25 cellular contexts compared by ENCODE assay signal in the genomic region with DNA sequence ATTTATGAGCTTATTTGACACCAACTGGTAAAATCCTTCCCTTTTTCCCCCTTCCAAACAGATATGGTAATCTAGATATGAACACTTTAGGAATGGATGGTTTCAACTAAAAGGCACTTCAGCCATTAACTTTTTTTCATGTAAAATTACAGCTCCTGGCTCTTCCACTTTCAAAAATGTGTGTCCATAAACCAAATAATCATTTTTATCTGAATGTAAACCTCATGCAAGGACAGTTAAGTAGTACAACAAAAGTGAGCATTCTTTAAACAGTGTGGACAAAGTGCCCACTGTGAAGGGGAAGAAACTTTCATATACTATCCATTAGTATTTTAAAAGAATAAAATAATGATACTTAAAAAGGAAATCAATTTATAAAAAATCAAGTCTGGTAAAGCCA. TPM values are rescaled to one million over a fixed set of nuclear protein-coding genes. Genes with fewer than 3 reads are reported as not detected.
DNase-seq lines count a peak whose midpoint lies in the region; ATAC-seq and TF ChIP-seq lines count a peak whose summit lies in the region.
"Had no signal": no experiment of that assay in that cellular context is flagged by ENCODE, and none has a peak within 500 bp of the region (broad histone marks: within the 10 kb centered on the region; RNA-seq: fewer than 3 reads in every experiment).

No MANE protein-coding gene starts in this region.

- H3K36me3 Mint-ChIP-seq in activated CD4-positive, alpha-beta memory T cell treated with anti-CD3 and anti-CD28 coated beads for 36 hours = peaks cover 38% of the 10 kb centered on the region
- H3K36me3 Mint-ChIP-seq in activated CD4-positive, alpha-beta memory T cell treated with anti-CD3 and anti-CD28 coated beads, Interleukin-2, amount 10 ng/mL, durations not matched to agents 7 days and 5 days (ENCODE audit: low read depth) = peaks cover 59% of the 10 kb centered on the region
- H3K36me3 Mint-ChIP-seq in CD4-positive, CD25-positive, alpha-beta regulatory T cell = peaks cover 29% of the 10 kb centered on the region
- H3K36me3 Mint-ChIP-seq in mesothelial cell of epicardium = peaks cover 32% of the 10 kb centered on the region

- peaks cover 66% of the 10 kb centered on the region; the same call in 1 of the 2 replicates for H3K79me2 ChIP-seq in OCI-LY7 (ENCODE audit: insufficient read depth, low read depth, low read length)

- no peaks in the 10 kb centered on the region for H3K9me3 Mint-ChIP-seq in activated CD4-positive, alpha-beta memory T cell treated with anti-CD3 and anti-CD28 coated beads for 36 hours
- H3K9me3 Mint-ChIP-seq in activated CD4-positive, alpha-beta memory T cell treated with anti-CD3 and anti-CD28 coated beads, Interleukin-2, amount 10 ng/mL, durations not matched to agents 7 days and 5 days = no peaks in the 10 kb centered on the region
- H3K9me3 Mint-ChIP-seq in CD4-positive, CD25-positive, alpha-beta regulatory T cell = no peaks in the 10 kb centered on the region
- H3K9me3 Mint-ChIP-seq in mesothelial cell of epicardium = no peaks in the 10 kb centered on the region
- H3K9me3 Mint-ChIP-seq: central memory CD8-positive, alpha-beta T cell had no signal

- H2AFZ ChIP-seq in OCI-LY7 (ENCODE audit: low read length) = no peak overlapping the region

- no peak for TF ChIP-seq CTCF in OCI-LY7 (conservative IDR thresholded peaks at IDR 0.05; ENCODE audit: low read length)
- no peak for TF ChIP-seq CTCF in mesothelial cell of epicardium (IDR thresholded peaks at IDR 0.05; ENCODE audit: unreplicated experiment)

- H3K4me2 ChIP-seq in OCI-LY7 (ENCODE audit: low read length) = no peak overlapping the region

- no peak overlapping the region for H3K4me3 ChIP-seq in CD4-positive, CD25-positive, alpha-beta regulatory T cell (ENCODE audit: low read depth, low read length)
- no peak overlapping the region for H3K4me3 ChIP-seq in OCI-LY7 (ENCODE audit: low read depth, low read length, poor library complexity, severe bottlenecking)
- H3K4me3 ChIP-seq: gastroesophageal sphincter, psoas muscle, SJCRH30, stomach, tibial nerve had no signal

- intact Hi-C loops in activated CD4-positive, alpha-beta memory T cell treated with anti-CD3 and anti-CD28 coated beads for 36 hours (cut with micrococcal nuclease) = no loop called here
- intact Hi-C loops in OCI-LY7 (cut with micrococcal nuclease; ENCODE audit: unreplicated experiment) = no loop called here

- H3K27me3 Mint-ChIP-seq in activated CD4-positive, alpha-beta memory T cell treated with anti-CD3 and anti-CD28 coated beads for 36 hours = no peaks in the 10 kb centered on the region
- no peaks in the 10 kb centered on the region for H3K27me3 Mint-ChIP-seq in activated CD4-positive, alpha-beta memory T cell treated with anti-CD3 and anti-CD28 coated beads, Interleukin-2, amount 10 ng/mL, durations not matched to agents 7 days and 5 days
- no peaks in the 10 kb centered on the region for H3K27me3 Mint-ChIP-seq in CD4-positive, CD25-positive, alpha-beta regulatory T cell
- no peaks in the 10 kb centered on the region for H3K27me3 Mint-ChIP-seq in mesothelial cell of epicardium (ENCODE audit: low read depth)
- H3K27me3 Mint-ChIP-seq: central memory CD8-positive, alpha-beta T cell had no signal

- no TSS peak for BruUV-seq in OCI-LY7 (replicated peaks; lab: Mats Ljungman, UMichigan)

- H3K9me3 ChIP-seq in CD4-positive, CD25-positive, alpha-beta regulatory T cell (ENCODE audit: control insufficient read depth in 2 of 2, low read length in 2 of 2) = no peaks in the 10 kb centered on the region
- H3K9me3 ChIP-seq in OCI-LY7 (ENCODE audit: low read length) = no peaks in the 10 kb centered on the region
- H3K9me3 ChIP-seq: gastroesophageal sphincter, psoas muscle, SJCRH30, stomach, tibial nerve had no signal

- no peaks in the 10 kb centered on the region for H3K27me3 ChIP-seq in CD4-positive, CD25-positive, alpha-beta regulatory T cell (ENCODE audit: control insufficient read depth, insufficient read depth, low read length)
- H3K27me3 ChIP-seq: gastroesophageal sphincter, SJCRH30, stomach, tibial nerve had no signal

- CTCF ChIA-PET in activated CD4-positive, alpha-beta memory T cell treated with anti-CD3 and anti-CD28 coated beads for 36 hours (lab: Charles Lee) = interaction anchor here (0.7 to 1.7 kb wide), 3 partner anchors 12 to 29 kb away, joined by 3 to 6 read pairs (median 5); no protein-coding TSS in a partner anchor
- CTCF ChIA-PET in activated CD4-positive, alpha-beta memory T cell treated with anti-CD3 and anti-CD28 coated beads, Interleukin-2, amount 10 ng/mL, durations not matched to agents 7 days and 5 days (lab: Charles Lee) = interaction anchor here (1.0 to 2.9 kb wide), 3 partner anchors 15 to 28 kb away, joined by 7 to 13 read pairs (median 8); no protein-coding TSS in a partner anchor
- CTCF ChIA-PET in OCI-LY7 (lab: Charles Lee; ENCODE audit: unreplicated experiment) = interaction anchor here (0.9 kb wide), 1 partner anchor 15 kb away, joined by 3 read pairs; no protein-coding TSS in a partner anchor

- no peak for DNase-seq in activated CD4-positive, alpha-beta memory T cell treated with anti-CD3 and anti-CD28 coated beads for 36 hours
- DNase-seq in activated CD4-positive, alpha-beta memory T cell treated with anti-CD3 and anti-CD28 coated beads, Interleukin-2, amount 10 ng/mL, durations not matched to agents 7 days and 5 days = no peak
- no peak for DNase-seq in CD4-positive, CD25-positive, alpha-beta regulatory T cell
- no peak for DNase-seq in OCI-LY7 (ENCODE audit: low spot score)
- no peak for DNase-seq in mesothelial cell of epicardium (ENCODE audit: low spot score in 2 of 2, unreplicated experiment in 2 of 2)
- no peak for DNase-seq in ACHN
- DNase-seq in NCI-H187 (lab: John Stamatoyannopoulos, UW) = no peak
- DNase-seq: 8988T; activated CD4-positive, CD25-positive, alpha-beta regulatory T cell treated with anti-CD3 and anti-CD28 coated beads, Interleukin-2, amount 50 U/mL, for 72 hours; dermis blood vessel endothelial cell; DMS153; hippocampal formation; left colon; NCI-H1417; NCI-H2081; NCI-H774; occipital lobe; psoas muscle; SJCRH30; stomach; T-helper 1 cell had no signal

- peaks cover 55% of the 10 kb centered on the region for H3K4me1 Mint-ChIP-seq in activated CD4-positive, alpha-beta memory T cell treated with anti-CD3 and anti-CD28 coated beads for 36 hours (ENCODE audit: low read depth)
- H3K4me1 Mint-ChIP-seq in activated CD4-positive, alpha-beta memory T cell treated with anti-CD3 and anti-CD28 coated beads, Interleukin-2, amount 10 ng/mL, durations not matched to agents 7 days and 5 days = peaks cover 43% of the 10 kb centered on the region
- H3K4me1 Mint-ChIP-seq in CD4-positive, CD25-positive, alpha-beta regulatory T cell = peaks cover 39 to 68% (median 59%) of the 10 kb centered on the region in 4 donors
- H3K4me1 Mint-ChIP-seq in mesothelial cell of epicardium = peaks cover 30% of the 10 kb centered on the region

- POLR2A ChIA-PET in activated CD4-positive, alpha-beta memory T cell treated with anti-CD3 and anti-CD28 coated beads for 36 hours (lab: Charles Lee) = no interaction called here
- POLR2A ChIA-PET in activated CD4-positive, alpha-beta memory T cell treated with anti-CD3 and anti-CD28 coated beads, Interleukin-2, amount 10 ng/mL, durations not matched to agents 7 days and 5 days (lab: Charles Lee) = interaction anchor here (0.5 to 3.3 kb wide), 3 partner anchors 9 to 18 kb away, joined by 3 to 14 read pairs (median 7); a partner anchor contains a TSS
- POLR2A ChIA-PET in OCI-LY7 (lab: Charles Lee) = interaction anchor here (0.7 to 2.6 kb wide), 4 partner anchors 13 to 101 kb away, joined by 3 to 14 read pairs (median 3); no protein-coding TSS in a partner anchor

- no peak for ATAC-seq in CD4-positive, CD25-positive, alpha-beta regulatory T cell (ENCODE audit: low read depth in 2 of 2)
- ATAC-seq in HG03520 (IDR thresholded peaks at IDR 0.05; ENCODE audit: unreplicated experiment) = no peak
- ATAC-seq: gastroesophageal sphincter had no signal

- peaks cover 29% of the 10 kb centered on the region for H3K4me1 ChIP-seq in CD4-positive, CD25-positive, alpha-beta regulatory T cell (ENCODE audit: control insufficient read depth, insufficient read depth, low read length, poor library complexity, severe bottlenecking)
- peaks cover 50% of the 10 kb centered on the region for H3K4me1 ChIP-seq in OCI-LY7 (ENCODE audit: insufficient read depth, low read length, poor library complexity, severe bottlenecking)
- H3K4me1 ChIP-seq: SJCRH30 had no signal

- H4K20me1 ChIP-seq in OCI-LY7 (ENCODE audit: insufficient read depth, low read length) = peaks cover 7% of the 10 kb centered on the region; the same call in 1 of the 2 replicates

- in situ Hi-C loops in ACHN (cut with HindIII; ENCODE audit: low pct_ligation_motif_present, low pct_unique_long_range_greater_than_20kb, low sequenced_read_pairs) = no loop called here

- H3K9me2 ChIP-seq in OCI-LY7 (ENCODE audit: insufficient read depth, low read length) = no peaks in the 10 kb centered on the region

- H3K27ac ChIP-seq in CD4-positive, CD25-positive, alpha-beta regulatory T cell (ENCODE audit: insufficient read depth, low read length, poor library complexity, severe bottlenecking) = peak overlapping the region; percentile 61
- peak overlapping the region; percentile 38 for H3K27ac ChIP-seq in OCI-LY7 (ENCODE audit: low read depth, low read length, poor library complexity, severe bottlenecking)
- H3K27ac ChIP-seq: gastroesophageal sphincter, psoas muscle, SJCRH30, stomach, tibial nerve had no signal

- no peak overlapping the region for H3K4me3 Mint-ChIP-seq in activated CD4-positive, alpha-beta memory T cell treated with anti-CD3 and anti-CD28 coated beads for 36 hours
- no peak overlapping the region for H3K4me3 Mint-ChIP-seq in activated CD4-positive, alpha-beta memory T cell treated with anti-CD3 and anti-CD28 coated beads, Interleukin-2, amount 10 ng/mL, durations not matched to agents 7 days and 5 days
- peak overlapping the region in 1 of 4 donors; percentile 7 for H3K4me3 Mint-ChIP-seq in CD4-positive, CD25-positive, alpha-beta regulatory T cell
- no peak overlapping the region for H3K4me3 Mint-ChIP-seq in mesothelial cell of epicardium
- H3K4me3 Mint-ChIP-seq: central memory CD8-positive, alpha-beta T cell had no signal

- peak overlapping the region; percentile 72 for H3K27ac Mint-ChIP-seq in activated CD4-positive, alpha-beta memory T cell treated with anti-CD3 and anti-CD28 coated beads for 36 hours
- no peak overlapping the region for H3K27ac Mint-ChIP-seq in activated CD4-positive, alpha-beta memory T cell treated with anti-CD3 and anti-CD28 coated beads, Interleukin-2, amount 10 ng/mL, durations not matched to agents 7 days and 5 days
- peak overlapping the region in 2 of 3 donors; percentile 87 to 92 for H3K27ac Mint-ChIP-seq in CD4-positive, CD25-positive, alpha-beta regulatory T cell
- peak overlapping the region; percentile 91 for H3K27ac Mint-ChIP-seq in mesothelial cell of epicardium

- peaks cover 55% of the 10 kb centered on the region for H3K36me3 ChIP-seq in CD4-positive, CD25-positive, alpha-beta regulatory T cell (ENCODE audit: control insufficient read depth, insufficient read depth, low read length)
- peaks cover 93% of the 10 kb centered on the region for H3K36me3 ChIP-seq in OCI-LY7 (ENCODE audit: insufficient read depth, low read length)

RNA-seq across cellular contexts. Expression of a gene that starts 17.2 kb away (rescaled TPM):
- total RNA-seq in activated CD4-positive, alpha-beta memory T cell treated with anti-CD3 and anti-CD28 coated beads for 36 hours = 10 to 100 TPM; 58.2 to 58.5 TPM
- 10 to 100 TPM; 65.8 to 68.1 TPM for total RNA-seq in activated CD4-positive, alpha-beta memory T cell treated with anti-CD3 and anti-CD28 coated beads, Interleukin-2, amount 10 ng/mL, durations not matched to agents 7 days and 5 days
- 56.8 TPM for total RNA-seq in CD4-positive, CD25-positive, alpha-beta regulatory T cell
- polyA plus RNA-seq in CD4-positive, CD25-positive, alpha-beta regulatory T cell = 10 to 100 TPM; 36.8 to 54.7 (median 45.1) TPM
- total RNA-seq in OCI-LY7 (2014; rRNA removed; shearing (Covaris generic)) = 8.1 and 8.6 TPM in 2 replicates
- 37.1 and 37.2 TPM in 2 replicates for total RNA-seq in OCI-LY7 (2022)
- total RNA-seq in mesothelial cell of epicardium = 54.9 to 61.5 TPM (median 58.3 TPM) in 3 replicates
